ENCODE assay signal across 1 cellular context in genomic region chr1:234498448-234499118, GRCh38.
TF ChIP-seq lines count a peak whose summit lies in the region.

No MANE protein-coding gene starts in this region.

TF ChIP-seq in GM12878, 131 proteins besides CTCF, POLR2A, EP300 and RAD21:
- TF ChIP-seq CEBPZ (IDR thresholded peaks at IDR 0.05; ENCODE audit: low read depth, low read length) (no peak), EED (IDR thresholded peaks at IDR 0.05; ENCODE audit: low read depth) (peak; percentile 19; the same call in 1 of the 2 replicates), HDGF (IDR thresholded peaks at IDR 0.05) (peak; percentile 72; the same call in 1 of the 2 replicates), JUNB (IDR thresholded peaks at IDR 0.05) (peak; percentile 55), CHD2 (IDR thresholded peaks at IDR 0.05; ENCODE audit: borderline replicate concordance, low read depth, low read length) (no peak), DPF2 (IDR thresholded peaks at IDR 0.05) (no peak), KLF5 (IDR thresholded peaks at IDR 0.05; ENCODE audit: partially characterized antibody) (no peak), IKZF2 (IDR thresholded peaks at IDR 0.05) (peak in 1 of 2 experiments; percentile 21; a peak in 2 of 4 replicates), SUZ12 (IDR thresholded peaks at IDR 0.05; ENCODE audit: unreplicated experiment) (no peak), BACH1 (IDR thresholded peaks at IDR 0.05; ENCODE audit: borderline replicate concordance) (0 out of 2 replicates have a peak, but pooled peaks have one; percentile 10), KAT2A (conservative IDR thresholded peaks at IDR 0.05; ENCODE audit: control insufficient read depth, low read depth, low read length) (no peak), NFIC (IDR thresholded peaks at IDR 0.05; ENCODE audit: low read depth, low read length) (peak; percentile 62; the same call in 1 of the 2 replicates), ZNF384 (IDR thresholded peaks at IDR 0.05; ENCODE audit: borderline replicate concordance, low read depth, low read length) (no peak), NR2F1 (conservative IDR thresholded peaks at IDR 0.05) (no peak)
TF ChIP-seq in GM12878: peak in this region for 6.
